Comparison of ENCODE assay signal across 2 cellular contexts in genomic region chr1:93078935-93079654, GRCh38.
TF ChIP-seq lines count a peak whose summit lies in the region.

TSS of gene MTF2 (plus strand) at chr1:93079283. CDS start at chr1:93079527, 244 bp downstream.

TF ChIP-seq in IMR-90, 13 proteins besides CTCF, POLR2A, EP300 and RAD21:
- TF ChIP-seq MAFK (IDR thresholded peaks at IDR 0.05; ENCODE audit: low read depth, low read length) = no peak
- no peak for TF ChIP-seq RFX5 (IDR thresholded peaks at IDR 0.05; ENCODE audit: low read depth, low read length)
- 0 out of 2 replicates have a peak, but pooled peaks have one; percentile 23 for TF ChIP-seq MXI1 (IDR thresholded peaks at IDR 0.05; ENCODE audit: borderline replicate concordance, low read depth, low read length)
- TF ChIP-seq BHLHE40 (IDR thresholded peaks at IDR 0.05; ENCODE audit: low read depth, low read length) = peak; percentile 62; the same call in 1 of the 2 replicates
- no peak for TF ChIP-seq SMC3 (IDR thresholded peaks at IDR 0.05; ENCODE audit: low read depth, low read length)
- peak; percentile 93; the same call in 1 of the 2 replicates for TF ChIP-seq CHD1 (IDR thresholded peaks at IDR 0.05; ENCODE audit: low read depth, low read length)
- peak; percentile 98 for TF ChIP-seq MAZ (IDR thresholded peaks at IDR 0.05; ENCODE audit: borderline replicate concordance, low read depth, low read length)
- TF ChIP-seq ELK1 (IDR thresholded peaks at IDR 0.05; ENCODE audit: borderline replicate concordance, low read depth, low read length) = no peak
- TF ChIP-seq CEBPB (IDR thresholded peaks at IDR 0.05; ENCODE audit: low read depth, low read length) = peak; percentile 21; the same call in 1 of the 2 replicates
- no peak for TF ChIP-seq USF2 (IDR thresholded peaks at IDR 0.05; ENCODE audit: low read depth, low read length)
- TF ChIP-seq FOS (IDR thresholded peaks at IDR 0.05; ENCODE audit: low read depth, low read length) = peak; percentile 28; the same call in 1 of the 2 replicates
- peak; percentile 32; the same call in 1 of the 2 replicates for TF ChIP-seq NFE2L2 (IDR thresholded peaks at IDR 0.05; ENCODE audit: low read depth, low read length)
- TF ChIP-seq RCOR1 (IDR thresholded peaks at IDR 0.05; ENCODE audit: insufficient replicate concordance, low read length) = peak; percentile 51

TF ChIP-seq in endothelial cell of umbilical vein, 7 proteins besides CTCF, POLR2A, EP300 and RAD21:
- TF ChIP-seq JUN (IDR thresholded peaks at IDR 0.05; ENCODE audit: borderline replicate concordance, insufficient read depth, insufficient read length, low read depth) (no peak), MAX (IDR thresholded peaks at IDR 0.05; ENCODE audit: insufficient read depth, insufficient read length) (no peak), POLR2AphosphoS5 (IDR thresholded peaks at IDR 0.05; ENCODE audit: insufficient read depth, low read depth, low read length) (peak; percentile 98), EZH2 (IDR thresholded peaks at IDR 0.05; ENCODE audit: borderline replicate concordance, low read depth, low read length, severe bottlenecking) (no peak), GATA2 (IDR thresholded peaks at IDR 0.05; ENCODE audit: insufficient read depth, insufficient read length, low read depth, low read length) (no peak), FOS (IDR thresholded peaks at IDR 0.05; ENCODE audit: borderline replicate concordance, insufficient read depth, low read length) (peak; percentile 28), MYC (IDR thresholded peaks at IDR 0.05; ENCODE audit: low read depth, low read length) (peak; percentile 90)
